In genomic region chr16:68463904-68464303, GRCh38 we compare ENCODE assay signal across 26 cellular contexts. TPM values are rescaled to one million over a fixed set of nuclear protein-coding genes. Genes with fewer than 3 reads are reported as not detected.
"Had no signal": no experiment of that assay in that cellular context is flagged by ENCODE, and none has a peak within 500 bp of the region (broad histone marks: within the 10 kb centered on the region; RNA-seq: fewer than 3 reads in every experiment).

No MANE protein-coding gene starts in this region.

- H3K9me3 ChIP-seq: colonic mucosa, gastrocnemius medialis had no signal

- H3K4me3 ChIP-seq: colonic mucosa, coronary artery, dorsolateral prefrontal cortex, esophagus muscularis mucosa, esophagus squamous epithelium, gastrocnemius medialis, gastroesophageal sphincter, heart left ventricle, heart right ventricle had no signal

- H3K36me3 ChIP-seq: colonic mucosa, esophagus muscularis mucosa, esophagus squamous epithelium, gastrocnemius medialis, gastroesophageal sphincter, heart left ventricle, heart right ventricle had no signal

- DNase-seq: colonic mucosa; cortex of kidney; dermis blood vessel endothelial cell; dorsolateral prefrontal cortex; effector CD4-positive, alpha-beta T cell; effector CD8-positive, alpha-beta T cell; effector memory CD4-positive, alpha-beta T cell; effector memory CD8-positive, alpha-beta T cell; endodermal cell; erythroblast; esophagus squamous epithelium; foreskin fibroblast; foreskin keratinocyte; foreskin melanocyte; gastrocnemius medialis; glutamatergic neuron; head of caudate nucleus; heart left ventricle; heart right ventricle had no signal

- H3K27ac ChIP-seq: colonic mucosa, coronary artery, dorsolateral prefrontal cortex, epithelial cell of prostate, esophagus muscularis mucosa, esophagus squamous epithelium, foreskin keratinocyte, gastrocnemius medialis, gastroesophageal sphincter, heart left ventricle, heart right ventricle had no signal

- H3K4me1 ChIP-seq: colonic mucosa, foreskin keratinocyte, gastrocnemius medialis had no signal

- H3K27me3 ChIP-seq: colonic mucosa, dorsolateral prefrontal cortex, gastrocnemius medialis had no signal

RNA-seq across cellular contexts. Expression of gene SMPD3, which starts 15.6 kb away (rescaled TPM):
- total RNA-seq: endothelial cell of umbilical vein, epithelial cell of proximal tubule, glomerular endothelial cell had no signal
